Comparison of ENCODE assay signal across 34 cellular contexts in the genomic region with DNA sequence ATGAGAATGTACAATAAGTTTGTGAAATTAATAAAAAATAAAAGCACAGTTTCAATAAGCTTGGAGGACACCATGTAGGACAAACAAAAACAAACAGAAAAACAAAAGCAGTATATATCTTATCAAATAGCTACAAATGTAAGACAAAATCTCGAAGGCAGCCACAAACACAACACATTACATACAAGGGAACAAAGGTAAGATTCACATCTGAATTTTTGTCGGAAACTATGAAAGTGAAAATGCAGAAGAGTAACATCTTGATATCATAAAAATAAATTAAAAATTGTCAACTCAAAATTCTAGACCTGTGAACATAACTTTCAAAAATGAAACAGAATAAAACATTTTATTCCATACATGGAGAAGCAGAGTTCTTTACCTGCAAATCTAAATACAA.
"Had no signal": no experiment of that assay in that cellular context is flagged by ENCODE, and none has a peak within 500 bp of the region (broad histone marks: within the 10 kb centered on the region; RNA-seq: fewer than 3 reads in every experiment).

No MANE protein-coding gene starts in this region.

- H3K4me3 ChIP-seq: MG63 had no signal

- H3K9me3 ChIP-seq: MG63 had no signal

- DNase-seq: Karpas-422, Kasumi-1, MG63, MM.1S, MV-4-11, NCI-H1048, NCI-H1092, NCI-H1092 treated with DMSO at 0.1 percent for 48 hours, NCI-H1105, NCI-H1105 treated with DMSO at 0.1 percent for 48 hours, NCI-H1417, NCI-H1417 treated with DMSO at 0.1 percent for 48 hours, NCI-H1436, NCI-H1436 treated with DMSO at 0.1 percent for 48 hours, NCI-H146, NCI-H1694, NCI-H1694 treated with DMSO at 0.1 percent for 48 hours, NCI-H187, NCI-H187 treated with DMSO at 0.1 percent for 48 hours, NCI-H1930, NCI-H2029, NCI-H2029 treated with DMSO at 0.1 percent for 48 hours, NCI-H2081, NCI-H2081 treated with DMSO at 0.1 percent for 48 hours, NCI-H2107, NCI-H2171, NCI-H2171 treated with DMSO at 0.1 percent for 48 hours, NCI-H2227 treated with DMSO at 0.1 percent for 48 hours, NCI-H226, NCI-H345, NCI-H446, NCI-H446 treated with DMSO at 0.1 percent for 48 hours, NCI-H510A, NCI-H510A treated with DMSO at 0.1 percent for 48 hours had no signal

- H3K36me3 ChIP-seq: MG63 had no signal

- H3K27me3 ChIP-seq: MG63 had no signal
